In genomic region chr16:28924762-28925385, GRCh38 we compare ENCODE assay signal across 8 cellular contexts. TPM values are rescaled to one million over a fixed set of nuclear protein-coding genes. Genes with fewer than 3 reads are reported as not detected.
DNase-seq lines count a peak whose midpoint lies in the region; ATAC-seq lines count a peak whose summit lies in the region.

TSS of gene RABEP2 (minus strand) at chr16:28925238. CDS start at chr16:28925163, 75 bp downstream.

- H3K56ac ChIP-seq in mesendoderm (ENCODE audit: low read length), result peak within 1 kb of the TSS; percentile 98

- peak within 1 kb of the TSS; percentile 86 for H3K4me3 ChIP-seq in endocrine pancreas (ENCODE audit: control insufficient read depth, insufficient read depth, low read length)
- H3K4me3 ChIP-seq in mesendoderm (ENCODE audit: low read length), result peak within 1 kb of the TSS; percentile 82

- no peak within 1 kb of the TSS for H2AK5ac ChIP-seq in mesendoderm (ENCODE audit: low read length)

- H3K36me3 ChIP-seq in endocrine pancreas (ENCODE audit: control insufficient read depth, insufficient read depth, low read length), result no peaks in the 10 kb centered on the region
- H3K36me3 ChIP-seq in mesendoderm (ENCODE audit: control insufficient read depth, insufficient read depth, low read length), result no peaks in the 10 kb centered on the region

- no peaks in the 10 kb centered on the region for H3K27me3 ChIP-seq in endocrine pancreas (ENCODE audit: control insufficient read depth, insufficient read depth, low read length)
- no peaks in the 10 kb centered on the region for H3K27me3 ChIP-seq in mesendoderm (ENCODE audit: insufficient read depth, low read length, poor library complexity)

- H3K79me1 ChIP-seq in mesendoderm (ENCODE audit: low read length), result peaks cover 2% of the 10 kb centered on the region

- H3K23ac ChIP-seq in mesendoderm (ENCODE audit: low read length), result peak within 1 kb of the TSS; percentile 98

- no peaks in the 10 kb centered on the region for H3K4me1 ChIP-seq in endocrine pancreas (ENCODE audit: control insufficient read depth, insufficient read depth, low read length)
- no peaks in the 10 kb centered on the region for H3K4me1 ChIP-seq in mesendoderm (ENCODE audit: control insufficient read depth, low read depth, low read length)

- peak within 1 kb of the TSS; percentile 46 for H3K4ac ChIP-seq in mesendoderm (ENCODE audit: low read depth, low read length)

- peak within 1 kb of the TSS; percentile 99 for H3K27ac ChIP-seq in mesendoderm (ENCODE audit: low read depth, low read length)

- H2BK5ac ChIP-seq in mesendoderm (ENCODE audit: low read length), result peak within 1 kb of the TSS; percentile 84

- no peak within 1 kb of the TSS for H2BK15ac ChIP-seq in mesendoderm (replicated peaks; ENCODE audit: low read depth)

- H3K9ac ChIP-seq in endocrine pancreas (ENCODE audit: control insufficient read depth, insufficient read depth, low read length) (peak within 1 kb of the TSS; percentile 86), mesendoderm (ENCODE audit: low read length) (peak within 1 kb of the TSS; percentile 99)

- H3K4me2 ChIP-seq in mesendoderm (ENCODE audit: low read length), result peak within 1 kb of the TSS; percentile 97

- H3K9me3 ChIP-seq in endocrine pancreas (ENCODE audit: control insufficient read depth, low read length), result no peaks in the 10 kb centered on the region

- no CpG with 5 or more reads among the region's 66 CpGs for WGBS in mesendoderm (ENCODE audit: extremely low coverage, insufficient coverage, low lambda C conversion rate)

- ATAC-seq in GM21390 (IDR thresholded peaks at IDR 0.05; ENCODE audit: unreplicated experiment), result peak; percentile 52

- DNase-seq in COLO829 (ENCODE audit: low spot score) (peak; percentile 98), HUDEP-2 (lab: John Stamatoyannopoulos, UW; ENCODE audit: unreplicated experiment in 76 of 76) (peak in 75 of 76 experiments; percentile 4 to 96 (median 85)), NOMO-1 treated with DMSO at 0.1 percent for 48 hours (lab: John Stamatoyannopoulos, UW; ENCODE audit: unreplicated experiment) (peak; percentile 89), mesendoderm (peak; percentile 97)
- DNase-seq in activated CD8-positive, alpha-beta memory T cell treated with anti-CD3 and anti-CD28 coated beads, Interleukin-2, amount 50 U/mL, for 1 hour (ENCODE audit: extremely low read depth), result peak; percentile 78
- DNase-seq in stimulated activated CD8-positive, alpha-beta memory T cell treated with anti-CD3 and anti-CD28 coated beads, Interleukin-15, amount 100 ng/mL, for 1 hour (ENCODE audit: low read depth), result peak; percentile 92

- H3K79me2 ChIP-seq in mesendoderm (ENCODE audit: control insufficient read depth, insufficient read depth, low read length), result no peaks in the 10 kb centered on the region

- H4K5ac ChIP-seq in mesendoderm (ENCODE audit: low read length), result no peak within 1 kb of the TSS

- H4K8ac ChIP-seq in mesendoderm (ENCODE audit: low read depth, low read length), result peak within 1 kb of the TSS; percentile 78

- peak within 1 kb of the TSS; percentile 57 for H3K18ac ChIP-seq in mesendoderm (ENCODE audit: low read length)

- H2BK120ac ChIP-seq in mesendoderm (ENCODE audit: low read depth, low read length), result no peak within 1 kb of the TSS

RNA-seq across cellular contexts. Expression of gene RABEP2, which starts in this region (rescaled TPM):
- polyA plus RNA-seq in mesendoderm (2013, experiment 1 of 2), result 7.2 TPM
- 6.6 TPM for polyA plus RNA-seq in mesendoderm (2013, experiment 2 of 2)

Comparison
In these comparisons a context has a peak if more than half of its experiments do, and no peak if none do; other contexts are left out.
1. Peak in every context shown above with its lines: DNase-seq, ATAC-seq, H3K4me3 ChIP-seq and H3K27ac ChIP-seq.